ENCODE assay signal across 1 cellular context in the genomic region with DNA sequence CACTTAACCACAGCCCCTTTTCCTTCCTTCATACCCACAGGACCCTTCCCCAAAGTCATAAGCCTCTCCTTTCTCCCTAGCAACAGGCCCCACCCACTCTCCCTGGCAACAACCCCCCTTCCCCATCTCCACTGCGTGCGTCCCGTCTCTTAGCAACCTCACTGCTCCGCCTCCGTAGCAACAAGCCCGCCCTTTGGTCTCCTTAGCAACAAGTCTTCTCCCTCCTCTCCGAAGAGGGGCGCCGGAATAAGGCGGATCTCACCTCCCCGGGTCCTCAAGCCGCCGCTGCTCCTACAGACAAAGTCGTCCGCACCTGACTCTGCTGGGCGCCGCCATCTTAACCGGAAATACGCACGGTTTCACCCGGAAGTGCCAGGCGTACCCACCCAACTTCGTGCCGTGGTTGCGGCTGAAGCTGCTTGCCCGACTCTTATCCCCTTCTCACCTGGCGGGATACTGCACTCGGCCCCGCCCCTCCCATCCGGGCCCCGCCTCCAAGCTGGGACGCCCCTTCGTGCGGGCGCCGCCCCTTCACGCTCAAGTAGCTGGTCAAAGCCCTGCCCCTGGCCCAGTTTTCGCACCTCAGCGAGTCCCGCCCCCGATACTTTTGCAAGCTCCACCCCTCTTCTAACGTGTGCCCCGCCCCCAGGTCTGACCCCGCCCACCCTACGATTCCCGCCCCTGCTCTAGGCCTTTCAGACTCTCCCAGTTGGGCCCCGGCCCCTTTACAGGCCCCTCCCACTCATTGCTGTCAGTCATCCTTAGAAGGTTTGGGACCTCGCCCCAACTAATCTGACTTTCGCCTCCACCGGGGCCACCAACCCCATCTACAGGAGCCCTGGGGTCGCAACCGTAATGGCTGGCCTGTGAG.
A peak's percentile ranks its signal among the peaks of the same experiment; 100 is the strongest.
TF ChIP-seq lines count a peak whose summit lies in the region.

A gene with protein sequence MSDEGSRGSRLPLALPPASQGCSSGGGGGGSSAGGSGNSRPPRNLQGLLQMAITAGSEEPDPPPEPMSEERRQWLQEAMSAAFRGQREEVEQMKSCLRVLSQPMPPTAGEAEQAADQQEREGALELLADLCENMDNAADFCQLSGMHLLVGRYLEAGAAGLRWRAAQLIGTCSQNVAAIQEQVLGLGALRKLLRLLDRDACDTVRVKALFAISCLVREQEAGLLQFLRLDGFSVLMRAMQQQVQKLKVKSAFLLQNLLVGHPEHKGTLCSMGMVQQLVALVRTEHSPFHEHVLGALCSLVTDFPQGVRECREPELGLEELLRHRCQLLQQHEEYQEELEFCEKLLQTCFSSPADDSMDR (minus strand): TSS at position 338 of the 871 bp plus-strand sequence. CDS start 502 bp downstream, outside the sequence.

TF ChIP-seq in K562, 482 proteins besides CTCF, POLR2A, EP300 and RAD21 (continued from another document and continues in another):
- TF ChIP-seq, protein P1, sequence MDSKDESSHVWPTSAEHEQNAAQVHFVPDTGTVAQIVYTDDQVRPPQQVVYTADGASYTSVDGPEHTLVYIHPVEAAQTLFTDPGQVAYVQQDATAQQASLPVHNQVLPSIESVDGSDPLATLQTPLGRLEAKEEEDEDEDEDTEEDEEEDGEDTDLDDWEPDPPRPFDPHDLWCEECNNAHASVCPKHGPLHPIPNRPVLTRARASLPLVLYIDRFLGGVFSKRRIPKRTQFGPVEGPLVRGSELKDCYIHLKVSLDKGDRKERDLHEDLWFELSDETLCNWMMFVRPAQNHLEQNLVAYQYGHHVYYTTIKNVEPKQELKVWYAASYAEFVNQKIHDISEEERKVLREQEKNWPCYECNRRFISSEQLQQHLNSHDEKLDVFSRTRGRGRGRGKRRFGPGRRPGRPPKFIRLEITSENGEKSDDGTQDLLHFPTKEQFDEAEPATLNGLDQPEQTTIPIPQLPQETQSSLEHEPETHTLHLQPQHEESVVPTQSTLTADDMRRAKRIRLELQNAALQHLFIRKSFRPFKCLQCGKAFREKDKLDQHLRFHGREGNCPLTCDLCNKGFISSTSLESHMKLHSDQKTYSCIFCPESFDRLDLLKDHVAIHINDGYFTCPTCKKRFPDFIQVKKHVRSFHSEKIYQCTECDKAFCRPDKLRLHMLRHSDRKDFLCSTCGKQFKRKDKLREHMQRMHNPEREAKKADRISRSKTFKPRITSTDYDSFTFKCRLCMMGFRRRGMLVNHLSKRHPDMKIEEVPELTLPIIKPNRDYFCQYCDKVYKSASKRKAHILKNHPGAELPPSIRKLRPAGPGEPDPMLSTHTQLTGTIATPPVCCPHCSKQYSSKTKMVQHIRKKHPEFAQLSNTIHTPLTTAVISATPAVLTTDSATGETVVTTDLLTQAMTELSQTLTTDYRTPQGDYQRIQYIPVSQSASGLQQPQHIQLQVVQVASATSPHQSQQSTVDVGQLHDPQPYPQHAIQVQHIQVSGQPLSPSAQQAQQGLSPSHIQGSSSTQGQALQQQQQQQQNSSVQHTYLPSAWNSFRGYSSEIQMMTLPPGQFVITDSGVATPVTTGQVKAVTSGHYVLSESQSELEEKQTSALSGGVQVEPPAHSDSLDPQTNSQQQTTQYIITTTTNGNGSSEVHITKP (IDR thresholded peaks at IDR 0.05; ENCODE audit: partially characterized antibody), result peak; percentile 76
- TF ChIP-seq KLF13 (tag; IDR thresholded peaks at IDR 0.05; ENCODE audit: borderline replicate concordance, low read depth) (peak; percentile 19; the same call in 1 of the 2 replicates), BHLHE40 (IDR thresholded peaks at IDR 0.05; ENCODE audit: low read length) (peak; percentile 72), CREB1 (IDR thresholded peaks at IDR 0.05) (peak; percentile 58), CREB1 (CRISPR knock-in tag; IDR thresholded peaks at IDR 0.05) (peak; percentile 78), MTA1 (IDR thresholded peaks at IDR 0.05; ENCODE audit: borderline replicate concordance) (0 out of 2 replicates have a peak, but pooled peaks have one; percentile 51), ZNF384 (IDR thresholded peaks at IDR 0.05; ENCODE audit: low read depth, low read length) (no peak), XRCC5 (IDR thresholded peaks at IDR 0.05; ENCODE audit: low read depth, low read length) (0 out of 2 replicates have a peak, but pooled peaks have one; percentile 61), DIDO1 (tag; IDR thresholded peaks at IDR 0.05; ENCODE audit: low read depth) (peak; percentile 40; the same call in 1 of the 2 replicates), TEAD1 (CRISPR knock-in tag; IDR thresholded peaks at IDR 0.05) (0 out of 4 replicates have a peak, but pooled peaks of 1 of the 2 experiments have one; percentile 78), KLF1 (tag; IDR thresholded peaks at IDR 0.05) (peak; percentile 79), MBD2 (IDR thresholded peaks at IDR 0.05; ENCODE audit: borderline replicate concordance, low read depth) (peak; percentile 76; the same call in 1 of the 2 replicates), NCOA1 (IDR thresholded peaks at IDR 0.05; ENCODE audit: low read depth) (peak; percentile 90), SP1 (CRISPR knock-in tag; IDR thresholded peaks at IDR 0.05) (peak; percentile 91), KAT2B (IDR thresholded peaks at IDR 0.05; ENCODE audit: low read depth, low read length) (no peak), MEIS2 (IDR thresholded peaks at IDR 0.05; ENCODE audit: partially characterized antibody) (peak; percentile 33)
- TF ChIP-seq, protein P2, sequence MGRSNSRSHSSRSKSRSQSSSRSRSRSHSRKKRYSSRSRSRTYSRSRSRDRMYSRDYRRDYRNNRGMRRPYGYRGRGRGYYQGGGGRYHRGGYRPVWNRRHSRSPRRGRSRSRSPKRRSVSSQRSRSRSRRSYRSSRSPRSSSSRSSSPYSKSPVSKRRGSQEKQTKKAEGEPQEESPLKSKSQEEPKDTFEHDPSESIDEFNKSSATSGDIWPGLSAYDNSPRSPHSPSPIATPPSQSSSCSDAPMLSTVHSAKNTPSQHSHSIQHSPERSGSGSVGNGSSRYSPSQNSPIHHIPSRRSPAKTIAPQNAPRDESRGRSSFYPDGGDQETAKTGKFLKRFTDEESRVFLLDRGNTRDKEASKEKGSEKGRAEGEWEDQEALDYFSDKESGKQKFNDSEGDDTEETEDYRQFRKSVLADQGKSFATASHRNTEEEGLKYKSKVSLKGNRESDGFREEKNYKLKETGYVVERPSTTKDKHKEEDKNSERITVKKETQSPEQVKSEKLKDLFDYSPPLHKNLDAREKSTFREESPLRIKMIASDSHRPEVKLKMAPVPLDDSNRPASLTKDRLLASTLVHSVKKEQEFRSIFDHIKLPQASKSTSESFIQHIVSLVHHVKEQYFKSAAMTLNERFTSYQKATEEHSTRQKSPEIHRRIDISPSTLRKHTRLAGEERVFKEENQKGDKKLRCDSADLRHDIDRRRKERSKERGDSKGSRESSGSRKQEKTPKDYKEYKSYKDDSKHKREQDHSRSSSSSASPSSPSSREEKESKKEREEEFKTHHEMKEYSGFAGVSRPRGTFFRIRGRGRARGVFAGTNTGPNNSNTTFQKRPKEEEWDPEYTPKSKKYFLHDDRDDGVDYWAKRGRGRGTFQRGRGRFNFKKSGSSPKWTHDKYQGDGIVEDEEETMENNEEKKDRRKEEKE (IDR thresholded peaks at IDR 0.05; ENCODE audit: borderline replicate concordance in 1 of 2, control insufficient read depth in 1 of 2, low read depth in 2 of 2, low read length in 1 of 2), result 0 out of 4 replicates have a peak, but pooled peaks of 1 of the 2 experiments have one; percentile 47
- TF ChIP-seq, protein P3, sequence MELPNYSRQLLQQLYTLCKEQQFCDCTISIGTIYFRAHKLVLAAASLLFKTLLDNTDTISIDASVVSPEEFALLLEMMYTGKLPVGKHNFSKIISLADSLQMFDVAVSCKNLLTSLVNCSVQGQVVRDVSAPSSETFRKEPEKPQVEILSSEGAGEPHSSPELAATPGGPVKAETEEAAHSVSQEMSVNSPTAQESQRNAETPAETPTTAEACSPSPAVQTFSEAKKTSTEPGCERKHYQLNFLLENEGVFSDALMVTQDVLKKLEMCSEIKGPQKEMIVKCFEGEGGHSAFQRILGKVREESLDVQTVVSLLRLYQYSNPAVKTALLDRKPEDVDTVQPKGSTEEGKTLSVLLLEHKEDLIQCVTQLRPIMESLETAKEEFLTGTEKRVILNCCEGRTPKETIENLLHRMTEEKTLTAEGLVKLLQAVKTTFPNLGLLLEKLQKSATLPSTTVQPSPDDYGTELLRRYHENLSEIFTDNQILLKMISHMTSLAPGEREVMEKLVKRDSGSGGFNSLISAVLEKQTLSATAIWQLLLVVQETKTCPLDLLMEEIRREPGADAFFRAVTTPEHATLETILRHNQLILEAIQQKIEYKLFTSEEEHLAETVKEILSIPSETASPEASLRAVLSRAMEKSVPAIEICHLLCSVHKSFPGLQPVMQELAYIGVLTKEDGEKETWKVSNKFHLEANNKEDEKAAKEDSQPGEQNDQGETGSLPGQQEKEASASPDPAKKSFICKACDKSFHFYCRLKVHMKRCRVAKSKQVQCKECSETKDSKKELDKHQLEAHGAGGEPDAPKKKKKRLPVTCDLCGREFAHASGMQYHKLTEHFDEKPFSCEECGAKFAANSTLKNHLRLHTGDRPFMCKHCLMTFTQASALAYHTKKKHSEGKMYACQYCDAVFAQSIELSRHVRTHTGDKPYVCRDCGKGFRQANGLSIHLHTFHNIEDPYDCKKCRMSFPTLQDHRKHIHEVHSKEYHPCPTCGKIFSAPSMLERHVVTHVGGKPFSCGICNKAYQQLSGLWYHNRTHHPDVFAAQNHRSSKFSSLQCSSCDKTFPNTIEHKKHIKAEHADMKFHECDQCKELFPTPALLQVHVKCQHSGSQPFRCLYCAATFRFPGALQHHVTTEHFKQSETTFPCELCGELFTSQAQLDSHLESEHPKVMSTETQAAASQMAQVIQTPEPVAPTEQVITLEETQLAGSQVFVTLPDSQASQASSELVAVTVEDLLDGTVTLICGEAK (IDR thresholded peaks at IDR 0.05), result peak; percentile 99
- TF ChIP-seq, protein P3 (CRISPR knock-in tag; IDR thresholded peaks at IDR 0.05), result no peak
- TF ChIP-seq, protein P4, sequence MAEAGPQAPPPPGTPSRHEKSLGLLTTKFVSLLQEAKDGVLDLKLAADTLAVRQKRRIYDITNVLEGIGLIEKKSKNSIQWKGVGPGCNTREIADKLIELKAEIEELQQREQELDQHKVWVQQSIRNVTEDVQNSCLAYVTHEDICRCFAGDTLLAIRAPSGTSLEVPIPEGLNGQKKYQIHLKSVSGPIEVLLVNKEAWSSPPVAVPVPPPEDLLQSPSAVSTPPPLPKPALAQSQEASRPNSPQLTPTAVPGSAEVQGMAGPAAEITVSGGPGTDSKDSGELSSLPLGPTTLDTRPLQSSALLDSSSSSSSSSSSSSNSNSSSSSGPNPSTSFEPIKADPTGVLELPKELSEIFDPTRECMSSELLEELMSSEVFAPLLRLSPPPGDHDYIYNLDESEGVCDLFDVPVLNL (CRISPR knock-in tag; IDR thresholded peaks at IDR 0.05; ENCODE audit: low read depth), result no peak
- TF ChIP-seq, protein P5, sequence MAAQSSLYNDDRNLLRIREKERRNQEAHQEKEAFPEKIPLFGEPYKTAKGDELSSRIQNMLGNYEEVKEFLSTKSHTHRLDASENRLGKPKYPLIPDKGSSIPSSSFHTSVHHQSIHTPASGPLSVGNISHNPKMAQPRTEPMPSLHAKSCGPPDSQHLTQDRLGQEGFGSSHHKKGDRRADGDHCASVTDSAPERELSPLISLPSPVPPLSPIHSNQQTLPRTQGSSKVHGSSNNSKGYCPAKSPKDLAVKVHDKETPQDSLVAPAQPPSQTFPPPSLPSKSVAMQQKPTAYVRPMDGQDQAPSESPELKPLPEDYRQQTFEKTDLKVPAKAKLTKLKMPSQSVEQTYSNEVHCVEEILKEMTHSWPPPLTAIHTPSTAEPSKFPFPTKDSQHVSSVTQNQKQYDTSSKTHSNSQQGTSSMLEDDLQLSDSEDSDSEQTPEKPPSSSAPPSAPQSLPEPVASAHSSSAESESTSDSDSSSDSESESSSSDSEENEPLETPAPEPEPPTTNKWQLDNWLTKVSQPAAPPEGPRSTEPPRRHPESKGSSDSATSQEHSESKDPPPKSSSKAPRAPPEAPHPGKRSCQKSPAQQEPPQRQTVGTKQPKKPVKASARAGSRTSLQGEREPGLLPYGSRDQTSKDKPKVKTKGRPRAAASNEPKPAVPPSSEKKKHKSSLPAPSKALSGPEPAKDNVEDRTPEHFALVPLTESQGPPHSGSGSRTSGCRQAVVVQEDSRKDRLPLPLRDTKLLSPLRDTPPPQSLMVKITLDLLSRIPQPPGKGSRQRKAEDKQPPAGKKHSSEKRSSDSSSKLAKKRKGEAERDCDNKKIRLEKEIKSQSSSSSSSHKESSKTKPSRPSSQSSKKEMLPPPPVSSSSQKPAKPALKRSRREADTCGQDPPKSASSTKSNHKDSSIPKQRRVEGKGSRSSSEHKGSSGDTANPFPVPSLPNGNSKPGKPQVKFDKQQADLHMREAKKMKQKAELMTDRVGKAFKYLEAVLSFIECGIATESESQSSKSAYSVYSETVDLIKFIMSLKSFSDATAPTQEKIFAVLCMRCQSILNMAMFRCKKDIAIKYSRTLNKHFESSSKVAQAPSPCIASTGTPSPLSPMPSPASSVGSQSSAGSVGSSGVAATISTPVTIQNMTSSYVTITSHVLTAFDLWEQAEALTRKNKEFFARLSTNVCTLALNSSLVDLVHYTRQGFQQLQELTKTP (IDR thresholded peaks at IDR 0.05; ENCODE audit: low read depth in 1 of 2, partially characterized antibody in 2 of 2), result peak; percentile 72 to 84
- TF ChIP-seq, protein P6, sequence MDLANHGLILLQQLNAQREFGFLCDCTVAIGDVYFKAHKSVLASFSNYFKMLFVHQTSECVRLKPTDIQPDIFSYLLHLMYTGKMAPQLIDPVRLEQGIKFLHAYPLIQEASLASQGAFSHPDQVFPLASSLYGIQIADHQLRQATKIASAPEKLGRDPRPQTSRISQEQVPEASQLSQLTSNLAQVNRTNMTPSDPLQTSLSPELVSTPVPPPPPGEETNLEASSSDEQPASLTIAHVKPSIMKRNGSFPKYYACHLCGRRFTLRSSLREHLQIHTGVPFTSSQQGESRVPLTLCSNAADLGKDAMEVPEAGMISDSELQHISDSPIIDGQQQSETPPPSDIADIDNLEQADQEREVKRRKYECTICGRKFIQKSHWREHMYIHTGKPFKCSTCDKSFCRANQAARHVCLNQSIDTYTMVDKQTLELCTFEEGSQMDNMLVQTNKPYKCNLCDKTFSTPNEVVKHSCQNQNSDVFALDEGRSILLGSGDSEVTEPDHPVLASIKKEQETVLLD (IDR thresholded peaks at IDR 0.05), result peak; percentile 32; the same call in 1 of the 2 replicates
